Comparison of ENCODE assay signal across 1 cellular context in the genomic region with DNA sequence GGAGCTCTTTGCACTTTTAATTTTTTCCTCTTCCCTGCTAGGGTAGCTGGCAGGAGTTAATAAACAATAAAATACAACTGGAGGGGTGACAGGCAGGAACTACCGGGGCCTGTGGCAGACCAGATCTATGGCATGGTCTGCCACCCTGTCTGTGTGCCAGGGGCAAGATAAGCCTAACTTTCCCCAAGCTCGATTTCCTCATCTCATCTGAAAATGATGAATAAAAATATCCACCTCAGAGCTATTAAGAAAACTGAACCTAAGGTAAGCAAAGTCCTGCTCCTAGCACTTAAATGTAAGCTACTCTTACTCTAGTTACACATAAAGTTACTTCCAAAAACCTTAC.
TF ChIP-seq lines count a peak whose summit lies in the region.

No MANE protein-coding gene starts in this region.

TF ChIP-seq in liver, 16 proteins besides CTCF, POLR2A, EP300 and RAD21 (continued from another document):
- TF ChIP-seq, protein P1, sequence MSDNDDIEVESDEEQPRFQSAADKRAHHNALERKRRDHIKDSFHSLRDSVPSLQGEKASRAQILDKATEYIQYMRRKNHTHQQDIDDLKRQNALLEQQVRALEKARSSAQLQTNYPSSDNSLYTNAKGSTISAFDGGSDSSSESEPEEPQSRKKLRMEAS (IDR thresholded peaks at IDR 0.05) = no peak
- no peak for TF ChIP-seq HNF4G (IDR thresholded peaks at IDR 0.05)
- no peak for TF ChIP-seq JUND (IDR thresholded peaks at IDR 0.05)
- TF ChIP-seq FOXA1 (IDR thresholded peaks at IDR 0.05) = no peak
- TF ChIP-seq FOXA2 (IDR thresholded peaks at IDR 0.05) = no peak
- TF ChIP-seq, protein P2, sequence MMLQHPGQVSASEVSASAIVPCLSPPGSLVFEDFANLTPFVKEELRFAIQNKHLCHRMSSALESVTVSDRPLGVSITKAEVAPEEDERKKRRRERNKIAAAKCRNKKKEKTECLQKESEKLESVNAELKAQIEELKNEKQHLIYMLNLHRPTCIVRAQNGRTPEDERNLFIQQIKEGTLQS (IDR thresholded peaks at IDR 0.05) = no peak
- TF ChIP-seq, protein P3, sequence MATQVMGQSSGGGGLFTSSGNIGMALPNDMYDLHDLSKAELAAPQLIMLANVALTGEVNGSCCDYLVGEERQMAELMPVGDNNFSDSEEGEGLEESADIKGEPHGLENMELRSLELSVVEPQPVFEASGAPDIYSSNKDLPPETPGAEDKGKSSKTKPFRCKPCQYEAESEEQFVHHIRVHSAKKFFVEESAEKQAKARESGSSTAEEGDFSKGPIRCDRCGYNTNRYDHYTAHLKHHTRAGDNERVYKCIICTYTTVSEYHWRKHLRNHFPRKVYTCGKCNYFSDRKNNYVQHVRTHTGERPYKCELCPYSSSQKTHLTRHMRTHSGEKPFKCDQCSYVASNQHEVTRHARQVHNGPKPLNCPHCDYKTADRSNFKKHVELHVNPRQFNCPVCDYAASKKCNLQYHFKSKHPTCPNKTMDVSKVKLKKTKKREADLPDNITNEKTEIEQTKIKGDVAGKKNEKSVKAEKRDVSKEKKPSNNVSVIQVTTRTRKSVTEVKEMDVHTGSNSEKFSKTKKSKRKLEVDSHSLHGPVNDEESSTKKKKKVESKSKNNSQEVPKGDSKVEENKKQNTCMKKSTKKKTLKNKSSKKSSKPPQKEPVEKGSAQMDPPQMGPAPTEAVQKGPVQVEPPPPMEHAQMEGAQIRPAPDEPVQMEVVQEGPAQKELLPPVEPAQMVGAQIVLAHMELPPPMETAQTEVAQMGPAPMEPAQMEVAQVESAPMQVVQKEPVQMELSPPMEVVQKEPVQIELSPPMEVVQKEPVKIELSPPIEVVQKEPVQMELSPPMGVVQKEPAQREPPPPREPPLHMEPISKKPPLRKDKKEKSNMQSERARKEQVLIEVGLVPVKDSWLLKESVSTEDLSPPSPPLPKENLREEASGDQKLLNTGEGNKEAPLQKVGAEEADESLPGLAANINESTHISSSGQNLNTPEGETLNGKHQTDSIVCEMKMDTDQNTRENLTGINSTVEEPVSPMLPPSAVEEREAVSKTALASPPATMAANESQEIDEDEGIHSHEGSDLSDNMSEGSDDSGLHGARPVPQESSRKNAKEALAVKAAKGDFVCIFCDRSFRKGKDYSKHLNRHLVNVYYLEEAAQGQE (IDR thresholded peaks at IDR 0.05) = no peak
- no peak for TF ChIP-seq TAF1 (conservative IDR thresholded peaks at IDR 0.05)
- no peak for TF ChIP-seq GABPA (IDR thresholded peaks at IDR 0.05 in 1 of 2, conservative IDR thresholded peaks at IDR 0.05 in 1 of 2)
TF ChIP-seq in liver: peak in this region for 0.
